8 cellular contexts compared by ENCODE assay signal in the genomic region with DNA sequence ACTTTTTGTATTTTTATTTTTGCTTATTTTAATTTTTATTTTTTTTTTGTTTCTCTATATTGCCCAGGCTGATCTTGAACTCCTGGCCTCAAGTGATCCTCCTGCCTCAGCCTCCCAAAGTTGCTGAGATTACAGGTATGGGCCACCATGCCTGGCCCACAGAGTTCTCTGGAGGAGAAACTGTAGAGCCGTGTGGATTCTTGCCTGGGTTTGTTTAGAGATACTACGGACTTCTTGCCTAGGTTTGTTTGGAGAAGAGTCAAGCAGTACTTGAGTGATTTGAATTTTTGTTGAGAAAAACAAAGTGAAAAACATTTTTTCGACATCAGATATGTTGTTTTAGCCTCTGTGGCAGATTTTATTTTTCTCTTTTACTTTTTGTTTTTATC.
DNase-seq lines count a peak whose midpoint lies in the region; FAIRE-seq and TF ChIP-seq lines count a peak whose summit lies in the region.

No MANE protein-coding gene starts in this region.

- CTCF ChIA-PET in AG04450 (lab: Charles Lee), result no interaction called here

- peak overlapping the region; percentile 84 to 97 (median 91) for H3K27ac Mint-ChIP-seq in immature natural killer cell

- H3K9me3 ChIP-seq in AG04450 (ENCODE audit: control insufficient read depth, insufficient read depth, low read length) (no peaks in the 10 kb centered on the region), GM23248 (ENCODE audit: low read depth) (no peaks in the 10 kb centered on the region)

- TF ChIP-seq POLR2A in GM12892 (IDR thresholded peaks at IDR 0.05; ENCODE audit: low read depth, low read length), result no peak

- no peaks in the 10 kb centered on the region for H3K36me3 ChIP-seq in GM23248 (ENCODE audit: low read depth)

- peak overlapping the region; percentile 45 for H3K4me2 ChIP-seq in GM23248 (ENCODE audit: unreplicated experiment)

- no peaks in the 10 kb centered on the region for H3K36me3 Mint-ChIP-seq in immature natural killer cell

- in situ Hi-C loops in GM23248 (cut with MboI), result no loop called here

- H3K79me2 ChIP-seq in GM23248 (ENCODE audit: insufficient read depth), result no peaks in the 10 kb centered on the region

- peak overlapping the region; percentile 63 for H2AFZ ChIP-seq in GM23248

- DNase-seq in AG04450 (ENCODE audit: low read depth, low spot score) (no peak), GM23248 (no peak), immature natural killer cell (no peak), Kasumi-1 (lab: John Stamatoyannopoulos, UW) (no peak), glomerular visceral epithelial cell (ENCODE audit: extremely low spot score) (no peak), GM12892 (ENCODE audit: insufficient read length) (no peak)
- DNase-seq in stimulated activated naive CD4-positive, alpha-beta T cell (lab: John Stamatoyannopoulos, UW), result no peak

- POLR2A ChIA-PET in AG04450 (lab: Yijun Ruan, JAX), result no interaction called here

- H3F3A ChIP-seq in GM23248 (ENCODE audit: insufficient read depth), result peaks cover 3% of the 10 kb centered on the region; the same call in 1 of the 2 replicates

- 32 to 37% methylated on average over 3 of the region's 3 CpGs for WGBS in GM23248 (ENCODE audit: low coverage in 1 of 2, low lambda C conversion rate in 2 of 2, missing lambda C conversion rate in 2 of 2), 2 experiments

- H3K4me1 ChIP-seq in GM23248 (ENCODE audit: insufficient read depth), result peaks cover 6% of the 10 kb centered on the region; the same call in 1 of the 2 replicates

- TF ChIP-seq CTCF in AG04450 (IDR thresholded peaks at IDR 0.05; ENCODE audit: low read depth, low read length) (no peak), WI38 (IDR thresholded peaks at IDR 0.05; ENCODE audit: low read depth, low read length) (no peak)

- peaks cover 2% of the 10 kb centered on the region for H3K27me3 ChIP-seq in AG04450 (ENCODE audit: control insufficient read depth, insufficient read depth, low read length)
- H3K27me3 ChIP-seq in GM23248 (replicated peaks; ENCODE audit: insufficient read depth), result peaks cover 21% of the 10 kb centered on the region

- peaks cover 12 to 16% (median 15%) of the 10 kb centered on the region in 3 donors for H3K27me3 Mint-ChIP-seq in immature natural killer cell (ENCODE audit: low read depth in 3 of 3)

- H3K4me3 Mint-ChIP-seq in immature natural killer cell, result peak overlapping the region; percentile 62 to 83 (median 76)

- H4K20me1 ChIP-seq in GM23248 (ENCODE audit: insufficient read depth), result no peaks in the 10 kb centered on the region

- no peaks in the 10 kb centered on the region for H3K9me3 Mint-ChIP-seq in immature natural killer cell

- H3K4me3 ChIP-seq in AG04450 (ENCODE audit: low read depth, low read length), result peak overlapping the region; percentile 27; the same call in 1 of the 2 replicates
- peak overlapping the region; percentile 39 for H3K4me3 ChIP-seq in GM23248
- 0 out of 2 replicates have a peak overlapping the region, but pooled peaks have one; percentile 12 for H3K4me3 ChIP-seq in WI38 (ENCODE audit: low read depth, low read length)

- H3K9me2 ChIP-seq in GM23248 (ENCODE audit: insufficient read depth), result no peaks in the 10 kb centered on the region

- peak overlapping the region; percentile 26; the same call in 1 of the 2 replicates for H3K9ac ChIP-seq in GM23248

- H3K27ac ChIP-seq in AG04450 (ENCODE audit: low read depth, low read length), result peak overlapping the region; percentile 92
- H3K27ac ChIP-seq in GM23248, result peak overlapping the region; percentile 41

- peaks cover 26 to 38% of the 10 kb centered on the region in 2 donors for H3K4me1 Mint-ChIP-seq in immature natural killer cell

- FAIRE-seq in GM12892 (lab: Jason Lieb, UNC), result no peak
